Comparison of ENCODE assay signal across 20 cellular contexts in the genomic region with DNA sequence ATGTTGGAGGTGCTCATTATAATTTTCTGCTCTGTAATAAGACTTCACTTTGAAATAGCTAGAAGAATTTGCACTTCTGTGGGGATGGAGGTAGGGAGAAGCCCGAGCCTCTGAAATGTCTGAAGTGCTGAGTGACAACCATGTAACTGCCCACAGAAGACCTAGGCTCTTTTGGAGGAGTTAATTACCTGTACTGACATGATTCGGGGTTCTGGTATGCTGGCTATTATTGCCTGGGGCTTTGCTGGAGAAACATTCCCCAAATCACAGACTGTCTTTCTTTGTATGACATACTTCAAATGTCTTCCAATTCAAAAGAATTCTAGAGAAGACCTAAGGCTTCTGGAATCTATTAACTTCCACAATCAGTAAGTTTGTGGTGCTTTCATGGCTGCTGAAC.
DNase-seq lines count a peak whose midpoint lies in the region; ATAC-seq and TF ChIP-seq lines count a peak whose summit lies in the region.
"Had no signal": no experiment of that assay in that cellular context is flagged by ENCODE, and none has a peak within 500 bp of the region (broad histone marks: within the 10 kb centered on the region; RNA-seq: fewer than 3 reads in every experiment).

No MANE protein-coding gene starts in this region.

- no peaks in the 10 kb centered on the region for H3K27me3 ChIP-seq in H7 (ENCODE audit: control insufficient read depth, insufficient read depth, low read length)
- no peaks in the 10 kb centered on the region for H3K27me3 ChIP-seq in foreskin keratinocyte
- H3K27me3 ChIP-seq: BE2C, SJCRH30 had no signal

- POLR2A ChIA-PET in RWPE1 (lab: Yijun Ruan, JAX; ENCODE audit: low non-redundant PET): no interaction called here

- H3K4me3 ChIP-seq in H7 (ENCODE audit: insufficient read depth, low read depth, low read length) (no peak overlapping the region), mesodermal cell (ENCODE audit: extremely low read depth, insufficient read depth, low read length, poor library complexity, severe bottlenecking) (no peak overlapping the region)
- H3K4me3 ChIP-seq: SJCRH30 had no signal

- no peaks in the 10 kb centered on the region for H3K36me3 ChIP-seq in H7 (replicated peaks; ENCODE audit: control insufficient read depth, insufficient read depth, low read length)
- H3K36me3 ChIP-seq in mesodermal cell (ENCODE audit: control insufficient read depth, insufficient read depth, low read length): no peaks in the 10 kb centered on the region
- H3K36me3 ChIP-seq: BE2C, SJCRH30 had no signal

- CTCF ChIA-PET in RWPE1 (lab: Yijun Ruan, JAX): no interaction called here

- no peaks in the 10 kb centered on the region for H3K9me3 ChIP-seq in mesodermal cell (ENCODE audit: control insufficient read depth, low read length)
- H3K9me3 ChIP-seq: BE2C, SJCRH30 had no signal

- H3K4me1 ChIP-seq in foreskin keratinocyte (no peaks in the 10 kb centered on the region), mesodermal cell (ENCODE audit: control insufficient read depth, insufficient read depth, low read length, poor library complexity, severe bottlenecking) (peaks cover 8% of the 10 kb centered on the region)
- H3K4me1 ChIP-seq: BE2C, SJCRH30 had no signal

- peak; percentile 2 for DNase-seq in H7
- peak; percentile 17 for DNase-seq in RWPE1 (ENCODE audit: low spot score)
- DNase-seq in foreskin keratinocyte: peak; percentile 44 to 72
- DNase-seq in DMS114 treated with DMSO at 0.1 percent for 48 hours (lab: John Stamatoyannopoulos, UW; ENCODE audit: unreplicated experiment): no peak
- no peak for DNase-seq in NCI-H1694 (lab: John Stamatoyannopoulos, UW)
- DNase-seq: BE2C; DMS79; HCEC 1CT; MV-4-11; NCI-H1105 treated with DMSO at 0.1 percent for 48 hours; NCI-H1694 treated with DMSO at 0.1 percent for 48 hours; NCI-H2107; NCI-H510A; NCI-H748 treated with DMSO at 0.1 percent for 48 hours; NK-92 treated with Interleukin-12 subunit alpha and Interleukin-12 subunit beta, amount 100 ng/mL, for 24 hours; SJCRH30 had no signal

- TF ChIP-seq CTCF in RWPE1 (conservative IDR thresholded peaks at IDR 0.05; ENCODE audit: low read depth): no peak
- no peak for TF ChIP-seq CTCF in foreskin keratinocyte (conservative IDR thresholded peaks at IDR 0.05)

- ATAC-seq in foreskin keratinocyte: peak; percentile 90
- ATAC-seq in HG02571 (IDR thresholded peaks at IDR 0.05; ENCODE audit: unreplicated experiment): no peak
- ATAC-seq in GM18858 (IDR thresholded peaks at IDR 0.05; ENCODE audit: unreplicated experiment): no peak
- ATAC-seq: Panc1 had no signal

- H3K27ac ChIP-seq in RWPE1 (no peak overlapping the region), foreskin keratinocyte (no peak overlapping the region), mesodermal cell (ENCODE audit: low read depth, low read length, severe bottlenecking) (peak overlapping the region; percentile 71)
- H3K27ac ChIP-seq: SJCRH30 had no signal

- no CpG with 5 or more reads among the region's 2 CpGs for WGBS in mesodermal cell (ENCODE audit: insufficient coverage in 2 of 2), 2 experiments

Comparison
In these comparisons a context has a peak if more than half of its experiments do, and no peak if none do; other contexts are left out.
1. DNase-seq: peak in H7 (single experiment), RWPE1 (single experiment) and foreskin keratinocyte (2 of 2); none in DMS114 treated with DMSO at 0.1 percent for 48 hours (single experiment) and NCI-H1694 (single experiment).